In the genomic region with DNA sequence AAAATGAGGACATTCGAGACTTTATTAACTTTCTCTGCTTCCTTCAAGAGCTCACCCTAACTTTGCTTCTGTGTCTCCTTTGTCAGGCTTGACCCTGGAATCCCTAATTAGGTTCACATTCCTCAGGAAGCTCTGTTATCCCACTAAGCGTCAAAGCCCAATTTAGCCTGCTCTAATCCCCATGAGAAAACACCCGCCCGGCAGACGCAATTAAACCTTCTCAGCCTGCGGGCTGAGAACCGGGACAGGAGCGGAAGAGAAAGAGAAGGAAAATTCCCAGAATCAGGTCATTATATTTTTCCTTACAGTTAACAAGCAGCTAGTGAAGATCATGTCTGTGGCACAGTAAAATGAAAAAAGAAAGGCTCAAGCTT, we compare ENCODE assay signal across 1 cellular context.
A peak's percentile ranks its signal among the peaks of the same experiment; 100 is the strongest.
TF ChIP-seq lines count a peak whose summit lies in the region.

No MANE protein-coding gene starts in this region.

TF ChIP-seq in H1, 55 proteins besides CTCF, POLR2A, EP300 and RAD21:
- TF ChIP-seq MAFK (IDR thresholded peaks at IDR 0.05; ENCODE audit: low read depth, low read length) (no peak), TCF12 (IDR thresholded peaks at IDR 0.05; ENCODE audit: low read depth, low read length) (no peak), TEAD4 (IDR thresholded peaks at IDR 0.05; ENCODE audit: low read depth, low read length) (peak; percentile 64; the same call in 1 of the 2 replicates), CBX8 (IDR thresholded peaks at IDR 0.05; ENCODE audit: borderline replicate concordance, low read depth, low read length) (no peak), NRF1 (IDR thresholded peaks at IDR 0.05; ENCODE audit: low read depth, low read length) (no peak)
- TF ChIP-seq, protein P1, sequence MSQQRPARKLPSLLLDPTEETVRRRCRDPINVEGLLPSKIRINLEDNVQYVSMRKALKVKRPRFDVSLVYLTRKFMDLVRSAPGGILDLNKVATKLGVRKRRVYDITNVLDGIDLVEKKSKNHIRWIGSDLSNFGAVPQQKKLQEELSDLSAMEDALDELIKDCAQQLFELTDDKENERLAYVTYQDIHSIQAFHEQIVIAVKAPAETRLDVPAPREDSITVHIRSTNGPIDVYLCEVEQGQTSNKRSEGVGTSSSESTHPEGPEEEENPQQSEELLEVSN (IDR thresholded peaks at IDR 0.05), result no peak
